ENCODE assay signal across 1 cellular context in genomic region chr7:37481722-37482288, GRCh38.
TF ChIP-seq lines count a peak whose summit lies in the region.

No MANE protein-coding gene starts in this region.

TF ChIP-seq in SK-N-SH treated with all-trans-retinoic acid at 6 μM for 48 hours, 23 proteins besides CTCF, POLR2A, EP300 and RAD21 (continued from another document):
- no peak for TF ChIP-seq ZNF8 (CRISPR knock-in tag; IDR thresholded peaks at IDR 0.05)
- no peak for TF ChIP-seq POU6F1 (CRISPR knock-in tag; IDR thresholded peaks at IDR 0.05; ENCODE audit: borderline replicate concordance, low read depth)
- TF ChIP-seq PATZ1 (CRISPR knock-in tag; IDR thresholded peaks at IDR 0.05; ENCODE audit: borderline replicate concordance) = no peak
- no peak for TF ChIP-seq CSDC2 (CRISPR knock-in tag; IDR thresholded peaks at IDR 0.05)
- no peak for TF ChIP-seq PPARA (CRISPR knock-in tag; IDR thresholded peaks at IDR 0.05; ENCODE audit: borderline replicate concordance)
- no peak for TF ChIP-seq GLIS3 (CRISPR knock-in tag; IDR thresholded peaks at IDR 0.05)
- TF ChIP-seq TOX (CRISPR knock-in tag; IDR thresholded peaks at IDR 0.05; ENCODE audit: borderline replicate concordance) = no peak
- TF ChIP-seq TCF4 (CRISPR knock-in tag; IDR thresholded peaks at IDR 0.05; ENCODE audit: borderline replicate concordance) = no peak
- TF ChIP-seq BACH2 (CRISPR knock-in tag; IDR thresholded peaks at IDR 0.05; ENCODE audit: borderline replicate concordance) = no peak
- no peak for TF ChIP-seq ZFP3 (CRISPR knock-in tag; IDR thresholded peaks at IDR 0.05)
- no peak for TF ChIP-seq ZC3H10 (CRISPR knock-in tag; IDR thresholded peaks at IDR 0.05)
- no peak for TF ChIP-seq ISL1 (CRISPR knock-in tag; IDR thresholded peaks at IDR 0.05)
- no peak for TF ChIP-seq ZNF70 (CRISPR knock-in tag; IDR thresholded peaks at IDR 0.05)
